8 cellular contexts compared by ENCODE assay signal in the genomic region with DNA sequence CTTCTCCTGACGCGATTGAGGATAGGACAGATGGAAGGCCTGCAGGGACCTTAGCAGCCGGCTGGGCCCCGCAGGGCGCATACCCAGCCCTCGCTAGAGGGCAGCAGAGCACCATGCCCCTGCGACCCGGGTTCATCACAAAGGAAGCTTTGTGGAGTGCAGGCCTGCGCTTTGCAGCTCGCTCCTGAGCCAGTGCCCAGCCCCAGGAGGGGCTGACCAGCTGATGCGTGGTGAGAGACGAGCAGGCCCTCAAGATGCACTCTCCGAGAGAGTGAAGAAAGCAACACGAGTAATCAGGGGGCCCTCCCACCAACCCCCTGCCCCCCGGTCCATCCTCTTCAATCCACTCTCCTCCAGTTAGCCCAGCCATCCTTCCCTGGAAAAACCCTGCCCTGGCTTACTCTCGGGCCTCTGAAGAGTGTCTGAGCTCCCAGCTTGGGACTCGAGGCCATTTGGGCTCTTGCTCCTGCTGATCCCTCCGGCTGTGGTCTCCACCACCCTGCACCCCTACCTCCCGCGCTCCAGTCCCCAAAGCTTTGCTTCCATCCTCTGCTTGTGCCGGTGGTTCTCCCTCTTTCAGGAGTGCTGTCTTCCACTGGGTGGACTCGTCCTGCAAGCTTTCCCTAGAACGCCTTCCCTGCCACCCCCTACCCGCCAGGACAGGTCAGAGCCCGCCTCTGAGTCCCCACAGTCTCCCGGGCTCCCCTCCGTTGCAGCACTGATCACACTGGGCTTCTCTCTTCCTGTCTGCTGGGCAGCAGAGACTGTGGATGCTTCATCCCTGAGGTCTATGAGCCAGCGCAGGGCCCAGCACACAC. TPM values are rescaled to one million over a fixed set of nuclear protein-coding genes. Genes with fewer than 3 reads are reported as not detected.
DNase-seq lines count a peak whose midpoint lies in the region; ATAC-seq and TF ChIP-seq lines count a peak whose summit lies in the region.

No MANE protein-coding gene starts in this region.

- H3K27ac Mint-ChIP-seq in stimulated activated memory B cell treated with anti-CD40 and anti-IgM and Interleukin-4, amounts not matched to agents 10 μg/mL and 1 μg/mL and 100 μg/mL, for 72 hours: no peak overlapping the region

- no peaks in the 10 kb centered on the region for H3K36me3 ChIP-seq in esophagus squamous epithelium

- peaks cover 32% of the 10 kb centered on the region for H3K27me3 Mint-ChIP-seq in stimulated activated memory B cell treated with anti-CD40 and anti-IgM and Interleukin-4, amounts not matched to agents 10 μg/mL and 1 μg/mL and 100 μg/mL, for 72 hours

- TF ChIP-seq POLR2A in esophagus squamous epithelium (IDR thresholded peaks at IDR 0.05): no peak

- no peak overlapping the region for H3K4me3 Mint-ChIP-seq in stimulated activated memory B cell treated with anti-CD40 and anti-IgM and Interleukin-4, amounts not matched to agents 10 μg/mL and 1 μg/mL and 100 μg/mL, for 72 hours

- no peaks in the 10 kb centered on the region for H3K9me3 ChIP-seq in esophagus squamous epithelium

- DNase-seq in ELF-1 (ENCODE audit: low read depth, low spot score) (peak; percentile 94), NCI-H774 (lab: John Stamatoyannopoulos, UW) (peak; percentile 51), esophagus squamous epithelium (lab: John Stamatoyannopoulos, UW) (no peak), myocyte (ENCODE audit: low read depth) (peak; percentile 85)
- peak; percentile 13 for DNase-seq in activated CD8-positive, alpha-beta memory T cell treated with anti-CD3 and anti-CD28 coated beads, Interleukin-2, amount 50 U/mL, for 24 hours (ENCODE audit: extremely low read depth)

- no peaks in the 10 kb centered on the region for H3K4me1 Mint-ChIP-seq in stimulated activated memory B cell treated with anti-CD40 and anti-IgM and Interleukin-4, amounts not matched to agents 10 μg/mL and 1 μg/mL and 100 μg/mL, for 72 hours

- no peaks in the 10 kb centered on the region for H3K36me3 Mint-ChIP-seq in stimulated activated memory B cell treated with anti-CD40 and anti-IgM and Interleukin-4, amounts not matched to agents 10 μg/mL and 1 μg/mL and 100 μg/mL, for 72 hours

- H3K27me3 ChIP-seq in esophagus squamous epithelium: peaks cover 0 to 9% (median 0%) of the 10 kb centered on the region in 4 donors

- H3K4me3 ChIP-seq in esophagus squamous epithelium: no peak overlapping the region

- intact Hi-C loops in esophagus squamous epithelium (cut with DNase I): loop anchor here (5.0 kb wide), 1 partner anchor 184 kb away; no protein-coding TSS in a partner anchor

- no peaks in the 10 kb centered on the region for H3K9me3 Mint-ChIP-seq in stimulated activated memory B cell treated with anti-CD40 and anti-IgM and Interleukin-4, amounts not matched to agents 10 μg/mL and 1 μg/mL and 100 μg/mL, for 72 hours

- peaks cover 0 to 20% (median 3%) of the 10 kb centered on the region in 3 donors for H3K4me1 ChIP-seq in esophagus squamous epithelium

- no peak overlapping the region for H3K27ac ChIP-seq in esophagus squamous epithelium

- ATAC-seq in HG03039 (IDR thresholded peaks at IDR 0.05; ENCODE audit: unreplicated experiment) (peak; percentile 68), HG03196 (IDR thresholded peaks at IDR 0.05; ENCODE audit: unreplicated experiment) (no peak)
- ATAC-seq in stimulated activated memory B cell treated with anti-CD40 and anti-IgM and Interleukin-4, amounts not matched to agents 10 μg/mL and 1 μg/mL and 100 μg/mL, for 72 hours: peak; percentile 83

- TF ChIP-seq CTCF in esophagus squamous epithelium (IDR thresholded peaks at IDR 0.05): peak; percentile 63 to 92 (median 91)

- WGBS in esophagus squamous epithelium, 2 donors: 27 to 77% methylated on average over 12 to 22 of the region's 28 CpGs

RNA-seq across cellular contexts. Expression of gene KIF12, which starts 9.1 kb away (rescaled TPM):
- total RNA-seq in esophagus squamous epithelium: 1 to 10 TPM in 1 of 4 donors, not detected in 3; 1.2 TPM
- not detected in 2 replicates for total RNA-seq in myocyte
- polyA plus RNA-seq in myocyte (2012): not detected

RNA-seq across cellular contexts. Expression of gene AMBP, which starts 30.1 kb away (rescaled TPM):
- total RNA-seq in esophagus squamous epithelium (1 to 10 TPM in 1 of 4 donors, under 1 TPM in 1, not detected in 2; 0.19 to 2.5 TPM), myocyte (0.36 and 1.5 TPM in 2 replicates)
- polyA plus RNA-seq in myocyte (2012): 0.09 TPM

RNA-seq across cellular contexts. Expression of gene COL27A1, which starts 47.1 kb away (rescaled TPM):
- 10 to 100 TPM in 2 of 4 donors, 1 to 10 TPM in 2; 7.5 to 34.0 (median 12.0) TPM for total RNA-seq in esophagus squamous epithelium
- total RNA-seq in myocyte: 2.9 and 3.5 TPM in 2 replicates
- 4.1 TPM for polyA plus RNA-seq in myocyte (2012)
